In genomic region chr6:30259140-30260035, GRCh38 we compare ENCODE assay signal across 8 cellular contexts. TPM values are rescaled to one million over a fixed set of nuclear protein-coding genes. Genes with fewer than 3 reads are reported as not detected.
A peak's percentile ranks its signal among the peaks of the same experiment; 100 is the strongest.
DNase-seq lines count a peak whose midpoint lies in the region; ATAC-seq and TF ChIP-seq lines count a peak whose summit lies in the region.

No MANE protein-coding gene starts in this region.

- TF ChIP-seq CTCF in HFF-Myc (IDR thresholded peaks at IDR 0.05; ENCODE audit: low read depth, low read length, missing control alignments): no peak
- no peak for TF ChIP-seq CTCF in WTC11 (IDR thresholded peaks at IDR 0.05)
- peak in 6 of 11 experiments; percentile 7 to 53 (median 21) for TF ChIP-seq CTCF in spleen (IDR thresholded peaks at IDR 0.05 in 8 of 11, conservative IDR thresholded peaks at IDR 0.05 in 3 of 11)

- peak; percentile 93 for ATAC-seq in WTC11

- H3K4me3 ChIP-seq in HFF-Myc (replicated peaks; ENCODE audit: low read depth, low read length) (peak overlapping the region; percentile 72), spleen (peak overlapping the region; percentile 66 to 95 (median 85))

- 1 to 20% (median 3%) methylated on average over 14 to 56 of the region's 56 CpGs for WGBS in spleen, 5 donors

- peak overlapping the region; percentile 48 for H3K27ac ChIP-seq in caudate nucleus (ENCODE audit: low read depth, low read length)
- H3K27ac ChIP-seq in spleen: peak overlapping the region; percentile 16 to 89 (median 78)

- peaks cover 21% of the 10 kb centered on the region for H3K36me3 Mint-ChIP-seq in WTC11

- peaks cover 4 to 20% (median 14%) of the 10 kb centered on the region in 6 donors for H3K4me1 ChIP-seq in spleen

- peaks cover 0 to 25% (median 0%) of the 10 kb centered on the region in 7 donors for H3K27me3 ChIP-seq in spleen (replicated peaks in 1 of 7)

- TF ChIP-seq POLR2A in GM10847 (IDR thresholded peaks at IDR 0.05; ENCODE audit: extremely low read depth, insufficient read length) (peak; percentile 35), spleen (IDR thresholded peaks at IDR 0.05) (no peak)

- intact Hi-C loops in spleen (cut with DNase I; ENCODE audit: low total_unique reads): no loop called here

- H3K4me3 Mint-ChIP-seq in WTC11: peak overlapping the region; percentile 74

- H3K36me3 ChIP-seq in spleen: peaks cover 0 to 20% (median under 1%) of the 10 kb centered on the region in 6 donors

- H3K27me3 Mint-ChIP-seq in WTC11 (ENCODE audit: low read depth): peaks cover 68% of the 10 kb centered on the region

- POLR2A ChIA-PET in WTC11 (lab: Charles Lee): no interaction called here

- peaks cover 14% of the 10 kb centered on the region for H3K4me1 Mint-ChIP-seq in WTC11

- H3K9me3 Mint-ChIP-seq in WTC11: 0 out of 2 replicates have a peak, but pooled peaks cover 6% of the 10 kb centered on the region

- DNase-seq in HFF-Myc (ENCODE audit: extremely low read depth, low read depth): peak; percentile 45
- DNase-seq in NCI-H1436 treated with DMSO at 0.1 percent for 48 hours (lab: John Stamatoyannopoulos, UW): peak; percentile 51
- peak; percentile 72 for DNase-seq in WTC11 (ENCODE audit: low spot score)
- DNase-seq in caudate nucleus (lab: John Stamatoyannopoulos, UW): peak in 57 of 61 donors; percentile 18 to 86 (median 64)
- DNase-seq in iris pigment epithelial cell (ENCODE audit: low read depth): peak; percentile 78
- peak; percentile 87 for DNase-seq in spleen
- DNase-seq in KG1 (lab: John Stamatoyannopoulos, UW): no peak

- no peak overlapping the region for H3K27ac Mint-ChIP-seq in WTC11

- H3K9me3 ChIP-seq in spleen: no peaks in the 10 kb centered on the region

- CTCF ChIA-PET in WTC11 (lab: Charles Lee): no interaction called here

TF ChIP-seq in WTC11, 78 proteins besides CTCF, POLR2A, EP300 and RAD21:
- TF ChIP-seq SMAD4 (CRISPR knock-in tag; IDR thresholded peaks at IDR 0.05): 0 out of 2 replicates have a peak, but pooled peaks have one; percentile 29
- no peak for TF ChIP-seq CBFB (CRISPR knock-in tag; IDR thresholded peaks at IDR 0.05; ENCODE audit: low read depth)
- TF ChIP-seq TEAD1 (CRISPR knock-in tag; IDR thresholded peaks at IDR 0.05): 0 out of 2 replicates have a peak, but pooled peaks have one; percentile 52
- 0 out of 2 replicates have a peak, but pooled peaks have one; percentile 18 for TF ChIP-seq ZNF281 (CRISPR knock-in tag; IDR thresholded peaks at IDR 0.05)
- no peak for TF ChIP-seq HMGA2 (CRISPR knock-in tag; IDR thresholded peaks at IDR 0.05)
- peak; percentile 83 for TF ChIP-seq NFYB (CRISPR knock-in tag; conservative IDR thresholded peaks at IDR 0.05; ENCODE audit: low read depth)
- TF ChIP-seq USF1 (CRISPR knock-in tag; IDR thresholded peaks at IDR 0.05): peak; percentile 18; the same call in 1 of the 2 replicates

RNA-seq across cellular contexts. Expression of gene TRIM26, which starts 46.2 kb away (rescaled TPM):
- total RNA-seq in WTC11 (2021): 27.7 to 33.0 TPM (median 30.5 TPM) in 3 replicates
- 10 to 100 TPM; 44.6 to 64.3 (median 50.2) TPM for total RNA-seq in spleen
- 10 to 100 TPM; 22.6 to 48.0 (median 25.4) TPM for polyA plus RNA-seq in spleen

Comparison
In these comparisons a context has a peak if more than half of its experiments do, and no peak if none do; other contexts are left out.
1. CTCF ChIP-seq: peak in spleen (6 of 11); none in HFF-Myc (single experiment) and WTC11 (single experiment).